Comparison of ENCODE assay signal across 16 cellular contexts in genomic region chr4:84502333-84502954, GRCh38. TPM values are rescaled to one million over a fixed set of nuclear protein-coding genes. Genes with fewer than 3 reads are reported as not detected.
"Had no signal": no experiment of that assay in that cellular context is flagged by ENCODE, and none has a peak within 500 bp of the region (broad histone marks: within the 10 kb centered on the region; RNA-seq: fewer than 3 reads in every experiment).

No MANE protein-coding gene starts in this region.

- H3K4me3 Mint-ChIP-seq: activated CD4-positive, alpha-beta memory T cell treated with anti-CD3 and anti-CD28 coated beads, Interleukin-2, amount 10 ng/mL, durations not matched to agents 7 days and 5 days; natural killer cell treated with Interleukin-12 subunit alpha and Interleukin-12 subunit beta and Interleukin-15 and Interleukin-18, amount 100 ng/mL, for 72 hours; stimulated activated naive CD8-positive, alpha-beta T cell treated with anti-CD3 and anti-CD28 coated beads, Interleukin-15, amount 100 ng/mL, for 72 hours had no signal

- H3K4me3 ChIP-seq: adrenal gland, ovary, testis had no signal

- ATAC-seq: activated CD4-positive, CD25-positive, alpha-beta regulatory T cell treated with anti-CD3 and anti-CD28 coated beads, Interleukin-2, amount 50 U/mL, for 24 hours; left cardiac atrium; natural killer cell treated with Interleukin-12 subunit alpha and Interleukin-12 subunit beta and Interleukin-15 and Interleukin-18, amount 100 ng/mL, for 72 hours; stimulated activated naive CD8-positive, alpha-beta T cell treated with anti-CD3 and anti-CD28 coated beads, Interleukin-15, amount 100 ng/mL, for 72 hours had no signal

- H3K9me3 Mint-ChIP-seq: activated CD4-positive, alpha-beta memory T cell treated with anti-CD3 and anti-CD28 coated beads, Interleukin-2, amount 10 ng/mL, durations not matched to agents 7 days and 5 days; stimulated activated naive CD8-positive, alpha-beta T cell treated with anti-CD3 and anti-CD28 coated beads, Interleukin-15, amount 100 ng/mL, for 72 hours had no signal

- H3K9me3 ChIP-seq: adrenal gland, ovary, testis had no signal

- H3K27ac ChIP-seq: adrenal gland, ovary, testis had no signal

- FAIRE-seq: colon had no signal

- H3K27ac Mint-ChIP-seq: activated CD4-positive, alpha-beta memory T cell treated with anti-CD3 and anti-CD28 coated beads, Interleukin-2, amount 10 ng/mL, durations not matched to agents 7 days and 5 days; natural killer cell treated with Interleukin-12 subunit alpha and Interleukin-12 subunit beta and Interleukin-15 and Interleukin-18, amount 100 ng/mL, for 72 hours; stimulated activated naive CD8-positive, alpha-beta T cell treated with anti-CD3 and anti-CD28 coated beads, Interleukin-15, amount 100 ng/mL, for 72 hours had no signal

- DNase-seq: activated CD4-positive, alpha-beta memory T cell treated with anti-CD3 and anti-CD28 coated beads, Interleukin-2, amount 10 ng/mL, durations not matched to agents 7 days and 5 days; activated CD8-positive, alpha-beta memory T cell treated with anti-CD3 and anti-CD28 coated beads, Interleukin-2, amount 50 U/mL, for 4 hours; activated naive CD4-positive, alpha-beta T cell treated with Interleukin-2 at 50 U/mL for 16 hours; adrenal gland; left cardiac atrium; ovary; stimulated activated CD4-positive, alpha-beta T cell treated with anti-CD3 and anti-CD28 coated beads, Interleukin-4, amount 100 ng/mL, for 1 hour; stimulated activated CD8-positive, alpha-beta memory T cell treated with anti-CD3 and anti-CD28 coated beads, Interleukin-4, amount 100 ng/mL, for 48 hours; stimulated activated naive CD8-positive, alpha-beta T cell treated with anti-CD3 and anti-CD28 coated beads, Interleukin-15, amount 100 ng/mL, for 72 hours; testis had no signal

- H3K36me3 ChIP-seq: adrenal gland, ovary had no signal

RNA-seq across cellular contexts. Expression of gene NKX6-1, which starts 3.4 kb away (rescaled TPM):
- total RNA-seq: activated CD4-positive, alpha-beta memory T cell treated with anti-CD3 and anti-CD28 coated beads, Interleukin-2, amount 10 ng/mL, durations not matched to agents 7 days and 5 days; left cardiac atrium; lung microvascular endothelial cell; mononuclear cell; natural killer cell treated with Interleukin-12 subunit alpha and Interleukin-12 subunit beta and Interleukin-15 and Interleukin-18, amount 100 ng/mL, for 72 hours; T-helper 2 cell treated with Interferon-gamma antibody and Interleukin-4, amounts not matched to agents 100 ng/mL and 5 ng/mL, for 36 hours had no signal
- polyA plus RNA-seq: adrenal gland had no signal
